In the genomic region with DNA sequence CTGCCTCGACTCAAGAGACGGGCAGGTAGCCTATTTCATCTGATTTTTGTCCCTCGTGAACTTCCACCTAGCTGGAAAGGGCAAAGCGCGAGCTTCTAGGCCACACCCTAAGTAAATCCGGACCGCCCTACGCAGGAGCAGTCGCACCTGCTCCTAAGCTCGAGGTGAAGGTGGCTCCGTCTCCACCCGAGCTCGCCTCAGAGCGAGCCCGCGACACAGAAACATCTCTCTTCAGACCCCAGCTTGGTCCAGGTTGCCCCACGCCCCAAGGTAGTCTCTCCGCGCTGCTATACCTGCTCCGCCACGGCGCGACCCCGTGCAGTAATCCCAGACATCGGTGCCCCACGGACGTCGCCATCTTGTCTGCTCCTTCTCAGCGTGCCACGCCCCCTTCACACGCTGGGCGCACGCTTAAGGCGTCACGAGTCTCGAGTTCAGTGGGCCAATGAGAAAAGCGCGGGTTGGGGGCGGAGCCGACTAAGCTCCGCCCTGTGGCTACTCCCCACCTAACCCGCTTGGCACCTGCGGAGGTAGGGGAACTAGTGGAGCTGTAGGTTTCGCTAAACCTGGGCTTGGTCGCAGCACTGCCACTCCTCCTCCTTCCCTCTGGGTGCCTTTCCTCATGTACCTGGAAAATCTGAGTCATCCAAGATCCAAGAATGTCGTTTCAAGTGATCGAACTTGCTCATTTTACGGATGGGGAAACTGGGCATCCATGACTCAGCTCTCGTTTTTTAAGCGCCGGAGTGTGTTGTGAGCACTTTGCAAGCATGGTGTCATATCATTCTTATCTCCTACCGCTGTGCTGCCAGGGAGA, we compare ENCODE assay signal across 8 cellular contexts. TPM values are rescaled to one million over a fixed set of nuclear protein-coding genes. Genes with fewer than 3 reads are reported as not detected.
A peak's percentile ranks its signal among the peaks of the same experiment; 100 is the strongest.
DNase-seq lines count a peak whose midpoint lies in the region; ATAC-seq and TF ChIP-seq lines count a peak whose summit lies in the region.

A gene (minus strand): TSS at position 365 of the 817 bp plus-strand sequence. CDS start 7 bp downstream, at position 358.

- H3K4me2 ChIP-seq in DND-41 (ENCODE audit: insufficient read depth, low read length) (peak within 1 kb of the TSS; percentile 84), GM23248 (ENCODE audit: unreplicated experiment) (peak within 1 kb of the TSS; percentile 91), fibroblast of lung (ENCODE audit: extremely low read depth, insufficient read depth, low read length) (peak within 1 kb of the TSS; percentile 79)

- peaks cover 46% of the 10 kb centered on the region for H3K79me2 ChIP-seq in DND-41 (ENCODE audit: insufficient read depth, low read length)
- peaks cover 45% of the 10 kb centered on the region for H3K79me2 ChIP-seq in GM23248 (ENCODE audit: insufficient read depth)
- H3K79me2 ChIP-seq in fibroblast of lung (ENCODE audit: control insufficient read depth, insufficient read depth, low read length) = peaks cover 39% of the 10 kb centered on the region

- DNase-seq in DND-41 (peak; percentile 93), GM23248 (peak; percentile 98), LHCN-M2 (ENCODE audit: low read depth) (peak; percentile 92), RPMI8226 (peak; percentile 99), fibroblast of lung (ENCODE audit: low read depth in 2 of 2) (peak; percentile 90 to 92)
- DNase-seq in naive thymus-derived CD8-positive, alpha-beta T cell = peak; percentile 93 to 98 (median 97)
- peak; percentile 92 to 96 (median 96) for DNase-seq in stimulated activated naive CD4-positive, alpha-beta T cell (lab: John Stamatoyannopoulos, UW)

- peak within 1 kb of the TSS; percentile 99 for H3K27ac Mint-ChIP-seq in activated T-helper 17 cell treated with anti-CD3 and anti-CD28 coated beads, Interleukin-2, amount 50 U/mL, for 72 hours
- H3K27ac Mint-ChIP-seq in naive thymus-derived CD8-positive, alpha-beta T cell = peak within 1 kb of the TSS; percentile 96 to 100 (median 98)

- H3K27ac ChIP-seq in DND-41 (ENCODE audit: low read length) = peak within 1 kb of the TSS; percentile 63
- H3K27ac ChIP-seq in GM23248 = peak within 1 kb of the TSS; percentile 97
- peak within 1 kb of the TSS; percentile 70 for H3K27ac ChIP-seq in fibroblast of lung (ENCODE audit: insufficient read depth, low read length)

- H4K20me1 ChIP-seq in DND-41 (ENCODE audit: insufficient read depth, low read length) = no peaks in the 10 kb centered on the region
- no peaks in the 10 kb centered on the region for H4K20me1 ChIP-seq in GM23248 (ENCODE audit: insufficient read depth)
- H4K20me1 ChIP-seq in fibroblast of lung (ENCODE audit: control insufficient read depth, extremely low read depth, insufficient read depth, low read length) = no peaks in the 10 kb centered on the region

- H3K4me3 ChIP-seq in DND-41 (ENCODE audit: low read depth in 1 of 2, low read length in 2 of 2) (peak within 1 kb of the TSS; percentile 91 to 94), GM23248 (peak within 1 kb of the TSS; percentile 86), fibroblast of lung (replicated peaks in 1 of 4; ENCODE audit: control extremely low read depth in 1 of 4, insufficient read depth in 1 of 4, low read depth in 3 of 4, low read length in 4 of 4) (peak within 1 kb of the TSS; percentile 36 to 92 (median 82))

- H2AFZ ChIP-seq in DND-41 (ENCODE audit: low read depth, low read length) = peak within 1 kb of the TSS; percentile 97
- peak within 1 kb of the TSS; percentile 91 for H2AFZ ChIP-seq in GM23248
- H2AFZ ChIP-seq in fibroblast of lung (ENCODE audit: low read length) = peak within 1 kb of the TSS; percentile 91

- WGBS in GM23248 (ENCODE audit: low coverage in 1 of 2, low lambda C conversion rate in 2 of 2, missing lambda C conversion rate in 2 of 2), 2 experiments = 3 to 5% methylated on average over 47 to 49 of the region's 52 CpGs

- H3K36me3 Mint-ChIP-seq in activated T-helper 17 cell treated with anti-CD3 and anti-CD28 coated beads, Interleukin-2, amount 50 U/mL, for 72 hours (ENCODE audit: low read depth) = peaks cover 26% of the 10 kb centered on the region
- no peaks in the 10 kb centered on the region for H3K36me3 Mint-ChIP-seq in naive thymus-derived CD8-positive, alpha-beta T cell

- H3K4me1 ChIP-seq in DND-41 (ENCODE audit: insufficient read depth, low read length) (peaks cover 34% of the 10 kb centered on the region), GM23248 (ENCODE audit: insufficient read depth) (peaks cover 17% of the 10 kb centered on the region), fibroblast of lung (ENCODE audit: control insufficient read depth, extremely low read depth, insufficient read depth, low read length) (peaks cover 3% of the 10 kb centered on the region)

- no peak for TF ChIP-seq CTCF in DND-41 (IDR thresholded peaks at IDR 0.05; ENCODE audit: borderline replicate concordance, extremely low read depth, low read length, poor library complexity, severe bottlenecking)
- no peak for TF ChIP-seq CTCF in fibroblast of lung (conservative IDR thresholded peaks at IDR 0.05 in 1 of 2, IDR thresholded peaks at IDR 0.05 in 1 of 2; ENCODE audit: low read depth in 1 of 2, low read length in 2 of 2)

- H3F3A ChIP-seq in GM23248 (ENCODE audit: insufficient read depth) = no peaks in the 10 kb centered on the region

- H3K27me3 ChIP-seq in DND-41 (ENCODE audit: insufficient read depth, low read length, poor library complexity) = no peaks in the 10 kb centered on the region
- no peaks in the 10 kb centered on the region for H3K27me3 ChIP-seq in GM23248 (replicated peaks; ENCODE audit: insufficient read depth)
- no peaks in the 10 kb centered on the region for H3K27me3 ChIP-seq in fibroblast of lung (ENCODE audit: control insufficient read depth, insufficient read depth, low read length)

- H3K9me3 ChIP-seq in DND-41 (ENCODE audit: insufficient read depth, low read length, severe bottlenecking) (no peaks in the 10 kb centered on the region), GM23248 (ENCODE audit: low read depth) (no peaks in the 10 kb centered on the region), fibroblast of lung (ENCODE audit: control insufficient read depth, insufficient read depth, low read depth, low read length) (no peaks in the 10 kb centered on the region)

- H3K27me3 Mint-ChIP-seq in activated T-helper 17 cell treated with anti-CD3 and anti-CD28 coated beads, Interleukin-2, amount 50 U/mL, for 72 hours = no peaks in the 10 kb centered on the region
- no peaks in the 10 kb centered on the region for H3K27me3 Mint-ChIP-seq in naive thymus-derived CD8-positive, alpha-beta T cell

- peaks cover 27% of the 10 kb centered on the region for H3K4me1 Mint-ChIP-seq in activated T-helper 17 cell treated with anti-CD3 and anti-CD28 coated beads, Interleukin-2, amount 50 U/mL, for 72 hours
- peaks cover 17 to 45% (median 43%) of the 10 kb centered on the region in 4 donors for H3K4me1 Mint-ChIP-seq in naive thymus-derived CD8-positive, alpha-beta T cell

- peak within 1 kb of the TSS; percentile 98 for H3K4me3 Mint-ChIP-seq in activated T-helper 17 cell treated with anti-CD3 and anti-CD28 coated beads, Interleukin-2, amount 50 U/mL, for 72 hours
- peak within 1 kb of the TSS; percentile 93 to 100 (median 100) for H3K4me3 Mint-ChIP-seq in naive thymus-derived CD8-positive, alpha-beta T cell

- ATAC-seq in DND-41 (ENCODE audit: insufficient read depth, low read depth) = peak; percentile 93
- peak; percentile 84 for ATAC-seq in activated T-helper 17 cell treated with anti-CD3 and anti-CD28 coated beads, Interleukin-2, amount 50 U/mL, for 72 hours (replicated peaks)
- ATAC-seq in naive thymus-derived CD8-positive, alpha-beta T cell = peak; percentile 92 to 93

- H3K9me3 Mint-ChIP-seq in activated T-helper 17 cell treated with anti-CD3 and anti-CD28 coated beads, Interleukin-2, amount 50 U/mL, for 72 hours = no peaks in the 10 kb centered on the region
- no peaks in the 10 kb centered on the region for H3K9me3 Mint-ChIP-seq in naive thymus-derived CD8-positive, alpha-beta T cell

- H3K9me2 ChIP-seq in GM23248 (ENCODE audit: insufficient read depth) = no peaks in the 10 kb centered on the region

- H3K9ac ChIP-seq in DND-41 (ENCODE audit: low read depth, low read length) (peak within 1 kb of the TSS; percentile 71), GM23248 (peak within 1 kb of the TSS; percentile 95), fibroblast of lung (ENCODE audit: insufficient read depth, low read length) (peak within 1 kb of the TSS; percentile 33)

- H3K36me3 ChIP-seq in DND-41 (ENCODE audit: insufficient read depth, low read length) (0 out of 2 replicates have a peak, but pooled peaks cover 2% of the 10 kb centered on the region), GM23248 (ENCODE audit: low read depth) (no peaks in the 10 kb centered on the region), fibroblast of lung (ENCODE audit: control insufficient read depth, insufficient read depth, low read length) (no peaks in the 10 kb centered on the region)

- POLR2A ChIA-PET in naive thymus-derived CD8-positive, alpha-beta T cell (lab: Charles Lee) = interaction anchor here (0.5 to 6.9 kb wide), 19 partner anchors 9 to 813 kb away, joined by 3 to 68 read pairs (median 3); a partner anchor contains a TSS

- in situ Hi-C loops in GM23248 (cut with MboI) = loop anchor here (10.0 kb wide), 1 partner anchor 303 kb away; no protein-coding TSS in a partner anchor

RNA-seq across cellular contexts. Expression of the gene that starts here (rescaled TPM):
- total RNA-seq in GM23248 (2014; rRNA removed; shearing (Covaris generic)) = 34.2 and 51.7 TPM in 2 replicates
- polyA plus RNA-seq in GM23248 (2016; fragmentation: Nextera tagmentation; extraction: Ambion mirVana) (32.7 and 33.3 TPM in 2 replicates), fibroblast of lung (21.1 and 24.5 TPM in 2 replicates)
- total RNA-seq in LHCN-M2 (2014; rRNA removed) (28.7 and 36.0 TPM in 2 replicates), fibroblast of lung (20.5 and 25.6 TPM in 2 replicates)
- 14.3 TPM for polyA plus RNA-seq in LHCN-M2 (2012)
- 10 to 100 TPM; 41.1 to 44.1 TPM for total RNA-seq in activated T-helper 17 cell treated with anti-CD3 and anti-CD28 coated beads, Interleukin-2, amount 50 U/mL, for 72 hours
- polyA plus RNA-seq in fibroblast of lung (2012) = 22.0 and 27.1 TPM in 2 replicates
- polyA minus RNA-seq in fibroblast of lung (ENCODE audit: low replicate concordance) = 49.4 and 70.1 TPM in 2 replicates
- total RNA-seq in naive thymus-derived CD8-positive, alpha-beta T cell = 10 to 100 TPM; 35.2 to 36.6 TPM
- 10 to 100 TPM; 12.7 to 21.0 (median 17.7) TPM for polyA plus RNA-seq in naive thymus-derived CD8-positive, alpha-beta T cell

Comparison
In these comparisons a context has a peak if more than half of its experiments do, and no peak if none do; other contexts are left out.
1. Peak in every context shown above with its lines: DNase-seq, ATAC-seq, H3K4me3 ChIP-seq and H3K27ac ChIP-seq.
2. H3K9ac ChIP-seq: peak in every context shown above with its lines; median percentile 95 in GM23248; 71 in DND-41; 33 in fibroblast of lung.